Comparison of ENCODE assay signal across 11 cellular contexts in the genomic region with DNA sequence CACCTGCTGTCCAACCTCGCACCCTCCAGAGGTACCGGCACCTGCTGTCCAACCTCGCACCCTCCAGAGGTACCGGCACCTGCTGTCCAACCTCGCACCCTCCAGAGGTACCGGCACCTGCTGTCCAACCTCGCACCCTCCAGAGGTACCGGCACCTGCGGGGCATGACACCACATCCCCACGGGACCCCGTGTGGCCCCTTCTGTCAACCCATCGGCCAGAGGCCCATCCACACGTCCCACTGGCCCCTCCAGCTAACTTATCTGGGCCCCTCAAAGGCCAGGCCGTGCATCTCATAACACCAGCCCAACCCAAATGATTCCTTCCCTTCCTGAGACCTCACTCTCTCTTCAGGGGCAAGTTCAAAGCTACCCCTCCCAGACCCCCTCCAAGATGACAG. TPM values are rescaled to one million over a fixed set of nuclear protein-coding genes. Genes with fewer than 3 reads are reported as not detected.
"Had no signal": no experiment of that assay in that cellular context is flagged by ENCODE, and none has a peak within 500 bp of the region (broad histone marks: within the 10 kb centered on the region; RNA-seq: fewer than 3 reads in every experiment).

No MANE protein-coding gene starts in this region.

RNA-seq across cellular contexts. Expression of gene CFAP97D2, which starts 53.0 kb away (rescaled TPM):
- total RNA-seq: ascending aorta, bronchial epithelial cell, gastroesophageal sphincter, heart right ventricle, left colon, myocyte, omental fat pad, right cardiac atrium, stomach had no signal
- polyA plus RNA-seq: esophagus, heart right ventricle, right cardiac atrium, small intestine, stomach had no signal
